In the genomic region with DNA sequence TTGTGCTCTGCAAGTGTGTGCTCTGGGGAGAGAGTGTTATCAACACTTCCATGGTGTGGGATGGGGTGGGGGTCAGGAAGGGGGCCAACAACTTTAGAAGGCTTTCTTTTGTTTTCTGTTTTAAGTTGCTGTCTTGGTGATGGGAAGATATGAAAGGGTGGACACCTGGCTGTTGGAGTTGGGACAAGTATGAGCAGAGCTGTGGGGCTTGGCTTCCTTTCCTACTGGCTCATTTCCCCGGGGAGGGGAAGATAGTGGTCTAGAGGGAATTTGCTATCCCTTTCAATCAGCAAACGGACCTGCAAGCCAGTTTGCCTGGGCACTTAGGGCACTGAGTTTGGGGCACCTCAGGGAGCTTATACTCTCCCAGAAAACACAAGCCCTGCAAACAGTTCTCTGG, we compare ENCODE assay signal across 20 cellular contexts. TPM values are rescaled to one million over a fixed set of nuclear protein-coding genes. Genes with fewer than 3 reads are reported as not detected.
DNase-seq lines count a peak whose midpoint lies in the region; ATAC-seq, FAIRE-seq and TF ChIP-seq lines count a peak whose summit lies in the region.
"Had no signal": no experiment of that assay in that cellular context is flagged by ENCODE, and none has a peak within 500 bp of the region (broad histone marks: within the 10 kb centered on the region; RNA-seq: fewer than 3 reads in every experiment).

No MANE protein-coding gene starts in this region.

- peak overlapping the region; percentile 13 for H3K4me2 ChIP-seq in mammary epithelial cell (ENCODE audit: insufficient read depth, low read depth, low read length)
- H3K4me2 ChIP-seq in K562 (ENCODE audit: insufficient read depth, low read length), result no peak overlapping the region
- H3K4me2 ChIP-seq: KMS-11 had no signal

- H3K9ac ChIP-seq in mammary epithelial cell (ENCODE audit: insufficient read depth, low read length), result no peak overlapping the region
- no peak overlapping the region for H3K9ac ChIP-seq in K562 (ENCODE audit: insufficient read depth in 1 of 2, low read depth in 2 of 2, low read length in 2 of 2)
- H3K9ac ChIP-seq: KMS-11 had no signal

- H3K4me3 ChIP-seq in mammary epithelial cell (replicated peaks in 1 of 3; ENCODE audit: insufficient read depth in 1 of 3, low read depth in 2 of 3, low read length in 3 of 3) (no peak overlapping the region), K562 (no peak overlapping the region)

- no peaks in the 10 kb centered on the region for H3K36me3 Mint-ChIP-seq in MCF 10A (ENCODE audit: insufficient read depth, unreplicated experiment)
- H3K36me3 Mint-ChIP-seq in stimulated activated effector memory CD8-positive, alpha-beta T cell treated with anti-CD3 and anti-CD28 coated beads, Interleukin-12 subunit alpha, Interleukin-12 subunit beta, amount 100 ng/mL, for 72 hours, result peaks cover 14% of the 10 kb centered on the region
- H3K36me3 Mint-ChIP-seq in effector memory CD8-positive, alpha-beta T cell (ENCODE audit: insufficient read depth), result peaks cover 20% of the 10 kb centered on the region

- no peaks in the 10 kb centered on the region for H3K9me3 ChIP-seq in mammary epithelial cell (replicated peaks; ENCODE audit: insufficient read depth, low read length)
- H3K9me3 ChIP-seq in K562 (replicated peaks; ENCODE audit: control insufficient read depth, insufficient read depth, low read depth, low read length), result no peaks in the 10 kb centered on the region

- CTCF ChIA-PET in mammary epithelial cell (lab: Charles Lee; ENCODE audit: low non-redundant PET) (interaction anchor here (0.6 kb wide), 1 partner anchor 28 kb away, joined by 15 read pairs; no protein-coding TSS in a partner anchor), MCF 10A (lab: Yijun Ruan, JAX) (interaction anchor here (0.6 to 14.1 kb wide), 5 partner anchors 7 to 84 kb away, joined by 3 to 198 read pairs (median 4); no protein-coding TSS in a partner anchor), K562 (lab: Yijun Ruan, JAX; ENCODE audit: low intra/inter-chr PET ratio) (no interaction called here)

- BruUV-seq in mammary epithelial cell (replicated peaks; lab: Mats Ljungman, UMichigan) (no TSS peak), MCF 10A (replicated peaks; lab: Mats Ljungman, UMichigan) (no TSS peak), K562 (replicated peaks; lab: Mats Ljungman, UMichigan) (no TSS peak)

- H3K27ac Mint-ChIP-seq in MCF 10A (ENCODE audit: low read depth, unreplicated experiment), result no peak overlapping the region
- peak overlapping the region; percentile 33 for H3K27ac Mint-ChIP-seq in stimulated activated effector memory CD8-positive, alpha-beta T cell treated with anti-CD3 and anti-CD28 coated beads, Interleukin-12 subunit alpha, Interleukin-12 subunit beta, amount 100 ng/mL, for 72 hours
- H3K27ac Mint-ChIP-seq in effector memory CD8-positive, alpha-beta T cell, result peak overlapping the region in 1 of 2 donors; percentile 36
- H3K27ac Mint-ChIP-seq: H9 had no signal

- H3K9me1 ChIP-seq in K562 (ENCODE audit: control insufficient read depth, insufficient read depth, low read length), result peaks cover 4% of the 10 kb centered on the region

- 0% methylated on average over 2 of the region's 2 CpGs for WGBS in mammary epithelial cell (ENCODE audit: low coverage, missing lambda C conversion rate)
- WGBS in K562 (ENCODE audit: insufficient coverage, low coverage, missing lambda C conversion rate), result 0% methylated on average over 2 of the region's 2 CpGs

- intact Hi-C loops in mammary epithelial cell (cut with micrococcal nuclease), result no loop called here
- intact Hi-C loops in MCF 10A (cut with micrococcal nuclease), result loop anchor here (1.0 kb wide), 1 partner anchor 28 kb away; no protein-coding TSS in a partner anchor
- intact Hi-C loops in K562 (cut with micrococcal nuclease), result no loop called here

- POLR2A ChIA-PET in MCF 10A (lab: Yijun Ruan, JAX), result interaction anchor here (1.1 to 38.3 kb wide), 7 partner anchors 6 to 86 kb away, joined by 3 to 1402 read pairs (median 38); partner anchors contain the start of genes IER5, MR1 and STX6
- POLR2A ChIA-PET in K562 (lab: Yijun Ruan, JAX), result interaction anchor here (0.6 to 12.3 kb wide), 7 partner anchors 9 to 961 kb away, joined by 3 to 257 read pairs (median 5); partner anchors contain the start of gene IER5

- H3K79me2 ChIP-seq in mammary epithelial cell (ENCODE audit: insufficient read depth, low read length) (no peaks in the 10 kb centered on the region), K562 (ENCODE audit: control insufficient read depth, insufficient read depth, low read length) (peaks cover 4% of the 10 kb centered on the region; the same call in 1 of the 3 replicates)

- H2AFZ ChIP-seq in mammary epithelial cell (ENCODE audit: low read depth, low read length) (peak overlapping the region; percentile 2), K562 (ENCODE audit: low read depth, low read length) (no peak overlapping the region)

- in situ Hi-C loops in mammary epithelial cell (cut with MboI; ENCODE audit: low sequenced_read_pairs in 2 of 2), result no loop called here
- in situ Hi-C loops in K562 (cut with MboI), result no loop called here

- DNase-seq in mammary epithelial cell (no peak), MCF 10A (ENCODE audit: unreplicated experiment) (no peak), K562 (ENCODE audit: extremely low read depth in 1 of 4, low spot score in 3 of 4) (no peak), left kidney (ENCODE audit: low read depth, low spot score) (peak; percentile 9), NOMO-1 treated with dmso at 0.1 percent for 144 hours (lab: John Stamatoyannopoulos, UW; ENCODE audit: unreplicated experiment) (no peak)
- no peak for DNase-seq in stimulated activated effector memory CD8-positive, alpha-beta T cell treated with anti-CD3 and anti-CD28 coated beads, Interleukin-12 subunit alpha, Interleukin-12 subunit beta, amount 100 ng/mL, for 72 hours (ENCODE audit: low spot score in 2 of 2)
- no peak for DNase-seq in effector memory CD8-positive, alpha-beta T cell
- DNase-seq: 8988T; CD8-positive, alpha-beta memory T cell; DMS79 treated with DMSO at 0.1 percent for 48 hours; H9; NCI-H1048; NCI-H146; NCI-H2081 treated with DMSO at 0.1 percent for 48 hours; NCI-H510A treated with DMSO at 0.1 percent for 48 hours; NCI-H82; SHP77 treated with DMSO at 0.1 percent for 48 hours had no signal

- no peaks in the 10 kb centered on the region for H3K27me3 Mint-ChIP-seq in MCF 10A (ENCODE audit: insufficient read depth, unreplicated experiment)
- H3K27me3 Mint-ChIP-seq in effector memory CD8-positive, alpha-beta T cell, result peaks cover 5 to 50% of the 10 kb centered on the region in 2 donors

- TF ChIP-seq CTCF in mammary epithelial cell (conservative IDR thresholded peaks at IDR 0.05 in 1 of 2, IDR thresholded peaks at IDR 0.05 in 1 of 2; ENCODE audit: extremely low read depth in 1 of 2, insufficient read depth in 1 of 2, low read depth in 1 of 2, low read length in 2 of 2), result no peak
- TF ChIP-seq CTCF in MCF 10A (IDR thresholded peaks at IDR 0.05; ENCODE audit: unreplicated experiment), result no peak
- no peak for TF ChIP-seq CTCF in K562 (IDR thresholded peaks at IDR 0.05 in 2 of 3, conservative IDR thresholded peaks at IDR 0.05 in 1 of 3; ENCODE audit: insufficient read depth in 2 of 3, low read depth in 1 of 3, low read length in 3 of 3)

- no peak for FAIRE-seq in K562 (lab: Jason Lieb, UNC)
- FAIRE-seq: RCC 7860 had no signal

- ATAC-seq in K562 (no peak), HG03342 (IDR thresholded peaks at IDR 0.05; ENCODE audit: unreplicated experiment) (no peak)
- no peak for ATAC-seq in stimulated activated effector memory CD8-positive, alpha-beta T cell treated with anti-CD3 and anti-CD28 coated beads, Interleukin-12 subunit alpha, Interleukin-12 subunit beta, amount 100 ng/mL, for 72 hours
- ATAC-seq in effector memory CD8-positive, alpha-beta T cell (replicated peaks), result no peak

- peaks cover 63% of the 10 kb centered on the region for H3K4me1 Mint-ChIP-seq in MCF 10A (ENCODE audit: insufficient read depth, unreplicated experiment)
- H3K4me1 Mint-ChIP-seq in stimulated activated effector memory CD8-positive, alpha-beta T cell treated with anti-CD3 and anti-CD28 coated beads, Interleukin-12 subunit alpha, Interleukin-12 subunit beta, amount 100 ng/mL, for 72 hours, result peaks cover 37% of the 10 kb centered on the region
- peaks cover 18 to 32% of the 10 kb centered on the region in 2 donors for H3K4me1 Mint-ChIP-seq in effector memory CD8-positive, alpha-beta T cell (ENCODE audit: low read depth in 2 of 2)

- TF ChIP-seq EP300 in K562 (IDR thresholded peaks at IDR 0.05; ENCODE audit: low read length), result no peak

- H3K4me1 ChIP-seq in mammary epithelial cell (ENCODE audit: insufficient read depth, low read length) (peaks cover 59% of the 10 kb centered on the region), K562 (replicated peaks in 1 of 2; ENCODE audit: control insufficient read depth in 2 of 2, insufficient read depth in 2 of 2, low read length in 2 of 2) (peaks cover 21 to 53% of the 10 kb centered on the region in 2 experiments)

- TF ChIP-seq POLR2A in K562 (conservative IDR thresholded peaks at IDR 0.05), result no peak

- no peaks in the 10 kb centered on the region for H3K9me3 Mint-ChIP-seq in MCF 10A (ENCODE audit: unreplicated experiment)
- H3K9me3 Mint-ChIP-seq in stimulated activated effector memory CD8-positive, alpha-beta T cell treated with anti-CD3 and anti-CD28 coated beads, Interleukin-12 subunit alpha, Interleukin-12 subunit beta, amount 100 ng/mL, for 72 hours, result no peaks in the 10 kb centered on the region
- H3K9me3 Mint-ChIP-seq in effector memory CD8-positive, alpha-beta T cell, result no peaks in the 10 kb centered on the region
- H3K9me3 Mint-ChIP-seq: CD8-positive, alpha-beta memory T cell; H9 had no signal

- H4K20me1 ChIP-seq in mammary epithelial cell (ENCODE audit: insufficient read depth, low read length) (no peaks in the 10 kb centered on the region), K562 (replicated peaks; ENCODE audit: control insufficient read depth, insufficient read depth, low read length) (no peaks in the 10 kb centered on the region)

- no peak overlapping the region for H3K4me3 Mint-ChIP-seq in MCF 10A (ENCODE audit: unreplicated experiment)
- no peak overlapping the region for H3K4me3 Mint-ChIP-seq in stimulated activated effector memory CD8-positive, alpha-beta T cell treated with anti-CD3 and anti-CD28 coated beads, Interleukin-12 subunit alpha, Interleukin-12 subunit beta, amount 100 ng/mL, for 72 hours
- no peak overlapping the region for H3K4me3 Mint-ChIP-seq in effector memory CD8-positive, alpha-beta T cell
- H3K4me3 Mint-ChIP-seq: H9 had no signal

- TF ChIP-seq RAD21 in K562 (CRISPR knock-in tag; conservative IDR thresholded peaks at IDR 0.05 in 1 of 2, IDR thresholded peaks at IDR 0.05 in 1 of 2), result no peak

- H3K36me3 ChIP-seq in mammary epithelial cell (ENCODE audit: insufficient read depth, low read length) (no peaks in the 10 kb centered on the region), K562 (ENCODE audit: control insufficient read depth, insufficient read depth, low read length) (no peaks in the 10 kb centered on the region)

- H3K27me3 ChIP-seq in mammary epithelial cell (ENCODE audit: insufficient read depth, low read length), result no peaks in the 10 kb centered on the region
- H3K27me3 ChIP-seq in K562 (ENCODE audit: control insufficient read depth in 2 of 2, insufficient read depth in 2 of 2, low read length in 2 of 2), result no peaks in the 10 kb centered on the region

- H3K27ac ChIP-seq in mammary epithelial cell (ENCODE audit: insufficient read depth, low read depth, low read length) (no peak overlapping the region), K562 (ENCODE audit: extremely low read depth, low read depth, low read length) (no peak overlapping the region)
- H3K27ac ChIP-seq: KMS-11 had no signal

- dilution Hi-C loops in mammary epithelial cell (cut with HindIII; ENCODE audit: low sequenced_read_pairs), result no loop called here

RNA-seq across cellular contexts. Expression of gene IER5, which starts 19.2 kb away (rescaled TPM):
- 10 to 100 TPM; 16.3 to 37.5 TPM for total RNA-seq in mammary epithelial cell
- polyA plus RNA-seq in mammary epithelial cell, result 21.0 TPM
- polyA minus RNA-seq in mammary epithelial cell, result 11.8 TPM
- total RNA-seq in MCF 10A (2022), result 47.5 and 49.5 TPM in 2 replicates
- total RNA-seq in K562 (2011; cell fraction: chromatin; rRNA removed; ENCODE audit: low replicate concordance), result 21.5 and 24.6 TPM in 2 replicates
- total RNA-seq in K562 (2011; cell fraction: nucleolus; rRNA removed), result 27.5 and 31.9 TPM in 2 replicates
- total RNA-seq in K562 (2011; cell fraction: nucleoplasm; rRNA removed), result 26.3 and 27.0 TPM in 2 replicates
- 32.1 and 33.1 TPM in 2 replicates for total RNA-seq in K562 (2014; rRNA removed)
- total RNA-seq in K562 (2014; rRNA removed; fragmentation: Illumina TruSeq; extraction: Trizol), result 9.9 and 10.9 TPM in 2 replicates
- 14.1 and 14.6 TPM in 2 replicates for total RNA-seq in K562 (2015; rRNA removed; fragmentation: Illumina TruSeq; extraction: Trizol)
- total RNA-seq in K562 (2021), result 29.8 and 30.4 TPM in 2 replicates
- 11.5 and 13.9 TPM in 2 replicates for polyA plus RNA-seq in K562 (2011; rRNA removed)
- polyA plus RNA-seq in K562 (2011; cell fraction: cytosol; rRNA removed), result 9.5 and 16.6 TPM in 2 replicates
- 19.1 and 21.0 TPM in 2 replicates for polyA plus RNA-seq in K562 (2011; cell fraction: nucleus; rRNA removed)
- polyA plus RNA-seq in K562 (2012), result 18.7 and 22.8 TPM in 2 replicates
- polyA plus RNA-seq in K562 (2014; fragmentation: Illumina TruSeq; extraction: Trizol), result 12.0 and 12.6 TPM in 2 replicates
- 1 to 10 TPM; 2.4 to 2.5 TPM for polyA plus RNA-seq in K562 (2014; fragmentation: Nextera tagmentation; extraction: Ambion mirVana)
- 25.0 and 25.7 TPM in 2 replicates for polyA plus RNA-seq in K562 (2014; rRNA removed)
- 10.3 and 13.4 TPM in 2 replicates for polyA minus RNA-seq in K562 (2011; rRNA and poly(A)+ RNA removed)
- polyA minus RNA-seq in K562 (2011; cell fraction: cytosol; rRNA and poly(A)+ RNA removed), result 12.1 and 13.3 TPM in 2 replicates
- polyA minus RNA-seq in K562 (2011; cell fraction: nucleus; rRNA and poly(A)+ RNA removed), result 21.1 and 33.3 TPM in 2 replicates
